In the genomic region with DNA sequence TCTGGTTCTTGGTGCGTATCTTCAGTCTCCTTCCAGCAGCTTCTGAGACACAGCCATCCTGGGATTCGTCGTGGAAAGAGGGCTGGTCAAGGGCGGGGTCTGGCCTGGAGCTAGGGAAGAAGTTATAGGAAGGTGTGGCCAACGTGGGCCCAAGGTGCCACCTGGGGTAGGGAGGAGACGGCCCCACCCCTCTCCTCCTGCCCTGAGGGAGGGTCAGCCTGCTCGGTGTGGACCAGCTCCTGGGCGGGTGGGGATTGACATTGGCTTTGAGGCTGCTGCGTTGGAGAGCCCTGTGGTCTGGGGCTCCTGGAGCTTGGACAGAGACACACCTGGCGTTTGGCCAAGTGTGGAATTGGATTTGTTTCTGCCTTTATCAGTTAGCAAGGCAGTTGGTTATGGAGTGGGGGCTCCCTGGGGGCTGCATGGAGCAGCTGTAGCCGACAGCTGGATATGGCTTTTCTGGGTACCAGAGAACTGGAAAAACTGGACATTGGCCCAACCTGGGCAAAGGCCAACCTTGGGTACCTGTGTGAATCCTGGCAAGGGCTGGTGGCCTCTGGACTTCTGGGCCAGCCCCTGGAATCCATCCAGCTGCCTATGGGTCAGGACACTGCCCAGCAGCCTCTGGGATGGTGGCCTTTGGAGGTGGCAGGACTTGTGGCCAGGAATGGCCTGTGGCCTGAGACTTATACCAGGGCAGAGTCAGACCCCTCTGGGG, we compare ENCODE assay signal across 25 cellular contexts.
"Had no signal": no experiment of that assay in that cellular context is flagged by ENCODE, and none has a peak within 500 bp of the region (broad histone marks: within the 10 kb centered on the region; RNA-seq: fewer than 3 reads in every experiment).

No MANE protein-coding gene starts in this region.

- H3K4me1 ChIP-seq: breast epithelium, esophagus muscularis mucosa, foreskin keratinocyte, pancreas, prostate gland, testis, transverse colon had no signal

- H3K4me3 ChIP-seq: breast epithelium, esophagus muscularis mucosa, pancreas, prostate gland, smooth muscle cell, testis, transverse colon had no signal

- H3K36me3 ChIP-seq: breast epithelium, esophagus muscularis mucosa, pancreas, prostate gland, transverse colon had no signal

- DNase-seq: activated CD4-positive, alpha-beta T cell treated with anti-CD3 and anti-CD28 coated beads for 1 hour; activated CD4-positive, alpha-beta T cell treated with anti-CD3 and anti-CD28 coated beads, Interleukin-2, amount 10 ng/mL, durations not matched to agents 7 days and 5 days; activated CD8-positive, alpha-beta T cell treated with anti-CD3 and anti-CD28 coated beads for 36 hours; activated gamma-delta T cell treated with Interleukin-2 at 50 U/mL for 16 hours; activated naive CD4-positive, alpha-beta T cell treated with anti-CD3 and anti-CD28 coated beads, Interleukin-2, amount 50 U/mL, for 16 hours; activated naive CD8-positive, alpha-beta T cell treated with anti-CD3 and anti-CD28 coated beads, Interleukin-2, amount 50 U/mL, for 24 hours; activated T-cell treated with anti-CD3 and anti-CD28 coated beads, Interleukin-2, amount 50 U/mL, for 4 hours; endodermal cell; foreskin keratinocyte; mammary epithelial cell; nephron progenitor cell; pancreas; retina; stimulated activated CD4-positive, alpha-beta T cell treated with anti-CD3 and anti-CD28 coated beads, Interleukin-1b, Interleukin-23, amount 100 ng/mL, for 48 hours; stimulated activated naive CD8-positive, alpha-beta T cell treated with anti-CD3 and anti-CD28 coated beads, Interleukin-15, Interleukin-2, amounts not matched to agents 100 U/mL and 50 U/mL, for 24 hours; T-helper 2 cell; testis; transverse colon had no signal

- ATAC-seq: activated CD8-positive, alpha-beta T cell treated with anti-CD3 and anti-CD28 coated beads for 36 hours; activated naive CD8-positive, alpha-beta T cell treated with anti-CD3 and anti-CD28 coated beads, Interleukin-2, amount 50 U/mL, for 24 hours; activated T-cell treated with anti-CD3 and anti-CD28 coated beads, Interleukin-2, amount 50 U/mL, for 4 hours; activated T-helper 17 cell treated with anti-CD3 and anti-CD28 coated beads, Interleukin-2, amount 50 U/mL, for 72 hours; foreskin keratinocyte; left ventricle myocardium superior; pancreas; stimulated activated naive CD8-positive, alpha-beta T cell treated with anti-CD3 and anti-CD28 coated beads, Interleukin-15, Interleukin-2, amounts not matched to agents 100 U/mL and 50 U/mL, for 24 hours; WTC11 had no signal

- H3K27me3 ChIP-seq: foreskin keratinocyte, pancreas, testis had no signal

- H3K4me2 ChIP-seq: smooth muscle cell had no signal

- H3K9me3 ChIP-seq: breast epithelium, pancreas, prostate gland, testis, transverse colon had no signal

- H3K27ac ChIP-seq: breast epithelium, esophagus muscularis mucosa, foreskin keratinocyte, pancreas, prostate gland, testis, transverse colon had no signal
